Comparison of ENCODE assay signal across 10 cellular contexts in the genomic region with DNA sequence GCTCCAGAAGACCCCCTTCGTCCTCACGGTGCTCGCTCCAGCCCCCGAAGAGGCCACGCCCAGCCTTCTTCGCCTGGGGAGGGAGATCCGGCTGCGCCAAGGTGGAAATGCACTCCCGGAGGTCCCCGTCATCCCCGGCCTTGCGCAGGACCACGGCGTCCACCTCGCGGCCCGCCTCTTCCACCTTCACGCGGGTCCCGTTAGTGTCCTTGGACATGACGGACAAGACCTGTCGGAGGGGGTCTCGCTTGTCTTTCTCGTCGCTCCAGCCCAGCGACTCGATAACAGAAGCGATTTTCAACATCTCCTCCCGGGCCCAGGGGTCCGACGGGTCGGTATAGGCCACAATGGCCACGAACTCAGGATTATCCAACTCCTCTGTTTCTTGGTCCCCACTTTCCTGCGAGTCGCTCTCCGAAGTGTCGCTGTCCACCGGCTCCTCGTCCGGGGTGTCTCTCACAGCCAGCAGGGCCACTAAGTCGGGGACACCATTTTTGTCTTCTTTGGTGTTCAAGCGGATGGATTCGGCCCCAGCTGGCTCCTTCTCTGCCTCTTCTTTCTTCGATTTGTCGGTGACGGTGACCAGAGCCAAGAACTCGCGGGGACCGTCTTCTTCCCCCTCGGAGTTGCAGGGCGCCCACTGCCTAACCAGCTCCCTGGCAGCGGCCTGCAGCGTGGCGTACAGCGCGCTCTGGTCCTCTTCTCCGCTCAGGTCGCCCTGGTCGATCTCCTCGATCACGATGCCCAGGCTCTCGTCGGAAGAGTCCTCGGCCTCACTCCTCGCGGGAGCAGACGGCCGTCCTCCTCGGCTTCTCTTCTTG. TPM values are rescaled to one million over a fixed set of nuclear protein-coding genes. Genes with fewer than 3 reads are reported as not detected.
A peak's percentile ranks its signal among the peaks of the same experiment; 100 is the strongest.
DNase-seq lines count a peak whose midpoint lies in the region; ATAC-seq and TF ChIP-seq lines count a peak whose summit lies in the region.
"Had no signal": no experiment of that assay in that cellular context is flagged by ENCODE, and none has a peak within 500 bp of the region (broad histone marks: within the 10 kb centered on the region; RNA-seq: fewer than 3 reads in every experiment).

No MANE protein-coding gene starts in this region.

- H3K4me1 Mint-ChIP-seq in activated CD8-positive, alpha-beta T cell treated with anti-CD3 and anti-CD28 coated beads for 36 hours (ENCODE audit: low read depth) = peaks cover 18% of the 10 kb centered on the region
- peaks cover 36% of the 10 kb centered on the region for H3K4me1 Mint-ChIP-seq in stimulated activated memory B cell treated with anti-CD40 and anti-IgM and Interleukin-4, amounts not matched to agents 10 μg/mL and 1 μg/mL and 100 μg/mL, for 72 hours

- H3K36me3 ChIP-seq in H7 (replicated peaks; ENCODE audit: control insufficient read depth, insufficient read depth, low read length) (no peaks in the 10 kb centered on the region), iPS-18a (ENCODE audit: control insufficient read depth, low read depth, low read length) (no peaks in the 10 kb centered on the region), transverse colon (no peaks in the 10 kb centered on the region)

- no peak for TF ChIP-seq EP300 in transverse colon (IDR thresholded peaks at IDR 0.05; ENCODE audit: low read depth)

- in situ Hi-C loops in transverse colon (cut with MboI; ENCODE audit: low pct_ligation_motif_present in 1 of 4, low pct_unique_long_range_greater_than_20kb in 1 of 4, low sequenced_read_pairs in 3 of 4) = loop anchor here in 1 of 4 donors (25.0 kb wide), 1 partner anchor 207 kb away; a partner anchor contains a TSS

- CTCF ChIA-PET in activated CD8-positive, alpha-beta T cell treated with anti-CD3 and anti-CD28 coated beads for 36 hours (lab: Charles Lee) = interaction anchor here (1.8 kb wide), 1 partner anchor 98 kb away, joined by 8 read pairs; no protein-coding TSS in a partner anchor

- H3K4me1 ChIP-seq in iPS-18a (ENCODE audit: control insufficient read depth, low read depth, low read length) (peaks cover 3% of the 10 kb centered on the region), transverse colon (peaks cover 8 to 31% (median 19%) of the 10 kb centered on the region in 4 donors)

- no peaks in the 10 kb centered on the region for H3K9me3 ChIP-seq in iPS-18a (ENCODE audit: control insufficient read depth, low read depth, low read length)
- no peaks in the 10 kb centered on the region for H3K9me3 ChIP-seq in transverse colon

- no peak for ATAC-seq in activated CD8-positive, alpha-beta T cell treated with anti-CD3 and anti-CD28 coated beads for 36 hours
- ATAC-seq in stimulated activated memory B cell treated with anti-CD40 and anti-IgM and Interleukin-4, amounts not matched to agents 10 μg/mL and 1 μg/mL and 100 μg/mL, for 72 hours = no peak
- ATAC-seq in GM19023 (IDR thresholded peaks at IDR 0.05; ENCODE audit: unreplicated experiment) = no peak

- H3K9ac ChIP-seq in iPS-18a (ENCODE audit: low read length) = no peak overlapping the region

- peak overlapping the region; percentile 51 for H3K4me3 Mint-ChIP-seq in activated CD8-positive, alpha-beta T cell treated with anti-CD3 and anti-CD28 coated beads for 36 hours
- H3K4me3 Mint-ChIP-seq in stimulated activated memory B cell treated with anti-CD40 and anti-IgM and Interleukin-4, amounts not matched to agents 10 μg/mL and 1 μg/mL and 100 μg/mL, for 72 hours = peak overlapping the region; percentile 77

- H3K36me3 Mint-ChIP-seq in activated CD8-positive, alpha-beta T cell treated with anti-CD3 and anti-CD28 coated beads for 36 hours (ENCODE audit: low read depth) = no peaks in the 10 kb centered on the region
- H3K36me3 Mint-ChIP-seq in stimulated activated memory B cell treated with anti-CD40 and anti-IgM and Interleukin-4, amounts not matched to agents 10 μg/mL and 1 μg/mL and 100 μg/mL, for 72 hours = no peaks in the 10 kb centered on the region

- TF ChIP-seq CTCF in activated CD8-positive, alpha-beta T cell treated with anti-CD3 and anti-CD28 coated beads for 36 hours (IDR thresholded peaks at IDR 0.05) = no peak
- TF ChIP-seq CTCF in transverse colon (IDR thresholded peaks at IDR 0.05) = no peak

- H3K27ac ChIP-seq in iPS-18a (ENCODE audit: low read length) (no peak overlapping the region), transverse colon (peak overlapping the region in 1 of 4 donors; percentile 44)

- WGBS in transverse colon (ENCODE audit: low coverage in 1 of 2), 2 donors = 70 to 100% methylated on average over 1 to 69 of the region's 69 CpGs

- H3K9me3 Mint-ChIP-seq in activated CD8-positive, alpha-beta T cell treated with anti-CD3 and anti-CD28 coated beads for 36 hours = no peaks in the 10 kb centered on the region
- no peaks in the 10 kb centered on the region for H3K9me3 Mint-ChIP-seq in stimulated activated memory B cell treated with anti-CD40 and anti-IgM and Interleukin-4, amounts not matched to agents 10 μg/mL and 1 μg/mL and 100 μg/mL, for 72 hours
- H3K9me3 Mint-ChIP-seq: mesothelial cell of epicardium had no signal

- DNase-seq in H7 (peak; percentile 57), KG1 (lab: John Stamatoyannopoulos, UW) (no peak), transverse colon (no peak)
- no peak for DNase-seq in activated CD8-positive, alpha-beta T cell treated with anti-CD3 and anti-CD28 coated beads for 36 hours
- DNase-seq: foreskin fibroblast; stimulated activated CD4-positive, alpha-beta T cell treated with anti-CD3 and anti-CD28 coated beads, Interleukin-1b, Interleukin-23, amount 100 ng/mL, for 48 hours had no signal

- H3K4me3 ChIP-seq in H7 (ENCODE audit: insufficient read depth, low read depth, low read length) (peak overlapping the region; percentile 42; the same call in 1 of the 2 replicates), iPS-18a (ENCODE audit: low read length) (peak overlapping the region; percentile 41), transverse colon (peak overlapping the region in 1 of 4 donors; percentile 49)

- H3K27me3 ChIP-seq in H7 (ENCODE audit: control insufficient read depth, insufficient read depth, low read length) = peaks cover 54% of the 10 kb centered on the region
- H3K27me3 ChIP-seq in iPS-18a (ENCODE audit: control insufficient read depth, insufficient read depth, low read length) = peaks cover 63% of the 10 kb centered on the region
- peaks cover 65% of the 10 kb centered on the region for H3K27me3 ChIP-seq in transverse colon

- peaks cover 47% of the 10 kb centered on the region for H3K27me3 Mint-ChIP-seq in activated CD8-positive, alpha-beta T cell treated with anti-CD3 and anti-CD28 coated beads for 36 hours
- H3K27me3 Mint-ChIP-seq in stimulated activated memory B cell treated with anti-CD40 and anti-IgM and Interleukin-4, amounts not matched to agents 10 μg/mL and 1 μg/mL and 100 μg/mL, for 72 hours = peaks cover 74% of the 10 kb centered on the region

- intact Hi-C loops in activated CD8-positive, alpha-beta T cell treated with anti-CD3 and anti-CD28 coated beads for 36 hours (cut with micrococcal nuclease) = no loop called here
- intact Hi-C loops in transverse colon (cut with DNase I; ENCODE audit: low total_unique reads) = no loop called here

- POLR2A ChIA-PET in activated CD8-positive, alpha-beta T cell treated with anti-CD3 and anti-CD28 coated beads for 36 hours (lab: Charles Lee) = no interaction called here

- no peak for TF ChIP-seq POLR2A in transverse colon (IDR thresholded peaks at IDR 0.05)

- no peak overlapping the region for H3K27ac Mint-ChIP-seq in activated CD8-positive, alpha-beta T cell treated with anti-CD3 and anti-CD28 coated beads for 36 hours
- H3K27ac Mint-ChIP-seq in stimulated activated memory B cell treated with anti-CD40 and anti-IgM and Interleukin-4, amounts not matched to agents 10 μg/mL and 1 μg/mL and 100 μg/mL, for 72 hours = peak overlapping the region; percentile 44
- H3K27ac Mint-ChIP-seq: mesothelial cell of epicardium had no signal

RNA-seq across cellular contexts. Expression of a gene that starts 1.3 kb away (rescaled TPM):
- total RNA-seq in H7 (2014; rRNA removed; shearing (Covaris generic)) = 2.8 and 3.3 TPM in 2 replicates
- total RNA-seq in activated CD8-positive, alpha-beta T cell treated with anti-CD3 and anti-CD28 coated beads for 36 hours = not detected
- total RNA-seq in transverse colon = under 1 TPM; 0.27 to 0.80 (median 0.58) TPM

RNA-seq across cellular contexts. Expression of a gene that starts 23.0 kb away (rescaled TPM):
- 17.4 and 23.9 TPM in 2 replicates for total RNA-seq in H7 (2014; rRNA removed; shearing (Covaris generic))
- total RNA-seq in activated CD8-positive, alpha-beta T cell treated with anti-CD3 and anti-CD28 coated beads for 36 hours = not detected
- total RNA-seq in transverse colon = under 1 TPM in 3 of 4 donors, not detected in 1; 0.20 to 0.68 (median 0.64) TPM

Comparison
In these comparisons a context has a peak if more than half of its experiments do, and no peak if none do; other contexts are left out.
1. RNA of a gene that starts 23.0 kb away (total RNA-seq): 17.4 to 23.9 TPM in H7; 0.20 to 0.68 TPM in transverse colon and not detected in activated CD8-positive, alpha-beta T cell treated with anti-CD3 and anti-CD28 coated beads for 36 hours; every median in the first group is over 10 times any median in the second.